ENCODE assay signal across 8 cellular contexts in the genomic region with DNA sequence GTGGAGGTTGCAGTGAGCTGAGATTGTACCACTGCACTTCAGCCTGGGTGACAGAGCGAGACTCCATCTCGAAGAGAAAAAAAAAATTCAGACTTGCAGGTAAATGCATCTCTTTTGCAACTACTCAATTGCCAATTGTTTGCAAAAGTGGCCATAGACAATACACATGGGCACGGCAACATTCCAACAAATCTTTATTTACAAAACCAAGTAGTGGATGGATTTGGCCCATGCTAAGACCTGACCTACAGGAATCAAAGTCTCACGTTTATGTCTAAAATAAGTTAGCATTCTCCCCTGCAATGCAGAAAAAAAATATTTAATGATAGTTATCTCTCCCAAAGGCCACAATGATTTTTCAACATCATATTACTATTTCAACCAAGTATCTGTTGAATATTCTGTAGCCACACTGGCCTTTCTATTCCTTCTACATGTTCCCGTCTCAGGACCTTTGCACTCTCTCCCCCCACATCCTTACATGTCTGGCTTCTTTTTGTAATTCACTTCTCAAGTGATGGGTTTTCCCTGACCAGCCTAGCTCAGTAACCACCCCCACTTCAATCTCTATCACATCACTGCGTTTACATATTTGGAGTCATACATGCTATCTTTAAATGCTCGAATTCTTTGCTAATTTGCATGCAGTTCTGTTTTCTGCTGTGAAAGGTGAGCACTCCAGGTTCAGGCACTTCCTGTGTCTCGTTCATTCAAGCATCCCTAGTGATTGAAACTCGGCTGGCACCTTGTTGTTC. TPM values are rescaled to one million over a fixed set of nuclear protein-coding genes. Genes with fewer than 3 reads are reported as not detected.
A peak's percentile ranks its signal among the peaks of the same experiment; 100 is the strongest.
DNase-seq lines count a peak whose midpoint lies in the region; ATAC-seq and TF ChIP-seq lines count a peak whose summit lies in the region.

No MANE protein-coding gene starts in this region.

- H4K20me1 ChIP-seq in OCI-LY3 (ENCODE audit: insufficient read depth, low read length) = peaks cover 50% of the 10 kb centered on the region

- H3K27me3 ChIP-seq in OCI-LY3 (ENCODE audit: low read depth, low read length) (no peaks in the 10 kb centered on the region), breast epithelium (no peaks in the 10 kb centered on the region)

- H3K27ac ChIP-seq in OCI-LY3 (ENCODE audit: low read length) = peak overlapping the region; percentile 94
- H3K27ac ChIP-seq in breast epithelium = no peak overlapping the region

- H3K9me3 Mint-ChIP-seq in HFFc6 = no peaks in the 10 kb centered on the region
- H3K9me3 Mint-ChIP-seq in naive thymus-derived CD8-positive, alpha-beta T cell = no peaks in the 10 kb centered on the region

- ATAC-seq in GM18873 (IDR thresholded peaks at IDR 0.05; ENCODE audit: low FRiP score, unreplicated experiment) = peak; percentile 65
- peak; percentile 70 to 71 for ATAC-seq in naive thymus-derived CD8-positive, alpha-beta T cell

- TF ChIP-seq CTCF in HFFc6 (IDR thresholded peaks at IDR 0.05) = no peak
- no peak for TF ChIP-seq CTCF in OCI-LY3 (IDR thresholded peaks at IDR 0.05; ENCODE audit: low read depth, low read length)
- no peak for TF ChIP-seq CTCF in breast epithelium (IDR thresholded peaks at IDR 0.05)

- peaks cover 47% of the 10 kb centered on the region for H3K4me1 Mint-ChIP-seq in HFFc6 (ENCODE audit: low read depth)
- H3K4me1 Mint-ChIP-seq in naive thymus-derived CD8-positive, alpha-beta T cell = peaks cover 31 to 77% (median 70%) of the 10 kb centered on the region in 4 donors

- intact Hi-C loops in breast epithelium (cut with DNase I; ENCODE audit: low total_unique reads) = no loop called here

- POLR2A ChIA-PET in naive thymus-derived CD8-positive, alpha-beta T cell (lab: Charles Lee) = interaction anchor here (1.2 to 2.2 kb wide), 2 partner anchors 12 to 91 kb away, joined by 3 to 5 read pairs; no protein-coding TSS in a partner anchor

- peaks cover 100% of the 10 kb centered on the region for H3K79me2 ChIP-seq in OCI-LY3 (ENCODE audit: low read length)

- H3K27me3 Mint-ChIP-seq in HFFc6 (ENCODE audit: insufficient read depth) = no peaks in the 10 kb centered on the region; the same call in 1 of the 2 replicates
- H3K27me3 Mint-ChIP-seq in naive thymus-derived CD8-positive, alpha-beta T cell = no peaks in the 10 kb centered on the region

- H3K9ac ChIP-seq in OCI-LY3 (ENCODE audit: low read length) = peak overlapping the region; percentile 67

- H3K36me3 ChIP-seq in OCI-LY3 (replicated peaks; ENCODE audit: low read depth, low read length) (peaks cover 35% of the 10 kb centered on the region), breast epithelium (no peaks in the 10 kb centered on the region)

- H3K9me3 ChIP-seq in OCI-LY3 (ENCODE audit: insufficient read depth, low read length) (no peaks in the 10 kb centered on the region), breast epithelium (no peaks in the 10 kb centered on the region)

- peaks cover 15% of the 10 kb centered on the region for H3K36me3 Mint-ChIP-seq in HFFc6 (ENCODE audit: low read depth)
- H3K36me3 Mint-ChIP-seq in naive thymus-derived CD8-positive, alpha-beta T cell = peaks cover 0 to 40% (median 6%) of the 10 kb centered on the region in 3 donors

- no peak for DNase-seq in HFFc6
- peak in 3 of 10 donors; percentile 22 to 32 (median 26) for DNase-seq in naive thymus-derived CD8-positive, alpha-beta T cell
- DNase-seq in breast epithelium (ENCODE audit: low spot score in 2 of 2) = no peak
- no peak for DNase-seq in mesenteric fat pad (ENCODE audit: low spot score)
- no peak for DNase-seq in DMS53 (lab: John Stamatoyannopoulos, UW)
- DNase-seq in D341Med (ENCODE audit: low spot score) = no peak

- peaks cover 88% of the 10 kb centered on the region for H3K4me1 ChIP-seq in OCI-LY3 (ENCODE audit: low read length)
- peaks cover 0 to 7% of the 10 kb centered on the region in 2 donors for H3K4me1 ChIP-seq in breast epithelium

- peak overlapping the region; percentile 86 for H3K4me2 ChIP-seq in OCI-LY3 (ENCODE audit: low read length)

- peak overlapping the region; percentile 60 for H3K4me3 ChIP-seq in OCI-LY3 (ENCODE audit: low read length)
- no peak overlapping the region for H3K4me3 ChIP-seq in breast epithelium

- no peak for TF ChIP-seq POLR2A in breast epithelium (IDR thresholded peaks at IDR 0.05)

- H3K4me3 Mint-ChIP-seq in HFFc6 = no peak overlapping the region
- peak overlapping the region in 9 of 10 donors; percentile 0 to 71 (median 52) for H3K4me3 Mint-ChIP-seq in naive thymus-derived CD8-positive, alpha-beta T cell

- peak overlapping the region; percentile 1; the same call in 1 of the 2 replicates for H3K27ac Mint-ChIP-seq in HFFc6
- peak overlapping the region; percentile 86 to 96 (median 89) for H3K27ac Mint-ChIP-seq in naive thymus-derived CD8-positive, alpha-beta T cell

- H2AFZ ChIP-seq in OCI-LY3 (ENCODE audit: low read depth, low read length) = no peak overlapping the region

RNA-seq across cellular contexts. Expression of a gene that starts 54.2 kb away (rescaled TPM):
- 10 to 100 TPM; 34.7 to 40.6 (median 35.5) TPM for total RNA-seq in HFFc6 (2021; fragmentation: NEBNext Ultra II Directional; extraction: Animal tissue kit (Norgen Biotek cat#: 25700))
- total RNA-seq in naive thymus-derived CD8-positive, alpha-beta T cell = 100 to 1,000 TPM; 156 to 164 TPM
- polyA plus RNA-seq in naive thymus-derived CD8-positive, alpha-beta T cell = 100 to 1,000 TPM; 130 to 143 (median 136) TPM
- 10 to 100 TPM; 31.3 to 49.8 (median 41.9) TPM for total RNA-seq in breast epithelium
- 39.5 TPM for total RNA-seq in mesenteric fat pad
